ENCODE assay signal across 8 cellular contexts in genomic region chr11:119030329-119031047, GRCh38. TPM values are rescaled to one million over a fixed set of nuclear protein-coding genes. Genes with fewer than 3 reads are reported as not detected.
DNase-seq lines count a peak whose midpoint lies in the region; ATAC-seq and TF ChIP-seq lines count a peak whose summit lies in the region.

TSS of gene SLC37A4 (minus strand) at chr11:119030877.

- peak within 1 kb of the TSS; percentile 69 for H3K4me3 Mint-ChIP-seq in activated T-cell treated with anti-CD3 and anti-CD28 coated beads, Interleukin-2, amount 50 U/mL, for 4 hours

- 0 to 1% methylated on average over 66 to 67 of the region's 67 CpGs for WGBS in esophagus, 2 donors

- peak; percentile 99 for DNase-seq in DMS53 (lab: John Stamatoyannopoulos, UW)
- DNase-seq in KG1 (lab: John Stamatoyannopoulos, UW), result peak; percentile 99
- DNase-seq in Panc1 (ENCODE audit: low read depth, low spot score), result peak; percentile 93
- peak; percentile 100 for DNase-seq in activated T-cell treated with anti-CD3 and anti-CD28 coated beads, Interleukin-2, amount 50 U/mL, for 4 hours
- DNase-seq in stimulated activated CD8-positive, alpha-beta memory T cell treated with anti-CD3 and anti-CD28 coated beads, Interleukin-7, amount 100 ng/mL, for 1 hour (ENCODE audit: low read depth in 2 of 2), result peak; percentile 99 to 100

- H3K9ac ChIP-seq in mucosa of stomach (ENCODE audit: low read length), result peak within 1 kb of the TSS; percentile 83

- H3K36me3 ChIP-seq in Panc1 (ENCODE audit: control insufficient read depth, insufficient read depth, low read length) (no peaks in the 10 kb centered on the region; the same call in 1 of the 2 replicates), esophagus (ENCODE audit: control insufficient read depth in 2 of 2, insufficient read depth in 2 of 2, low read length in 1 of 2) (peaks cover 3 to 7% of the 10 kb centered on the region in 2 donors), mucosa of stomach (ENCODE audit: control insufficient read depth, insufficient read depth, low read length) (no peaks in the 10 kb centered on the region)

- ATAC-seq in GM21723 (IDR thresholded peaks at IDR 0.05; ENCODE audit: unreplicated experiment), result peak; percentile 83
- peak; percentile 92 for ATAC-seq in Panc1
- peak; percentile 82 to 83 for ATAC-seq in activated T-cell treated with anti-CD3 and anti-CD28 coated beads, Interleukin-2, amount 50 U/mL, for 4 hours

- no TSS peak for BruUV-seq in Panc1 (replicated peaks; lab: Mats Ljungman, UMichigan)

- CTCF ChIA-PET in Panc1 (lab: Charles Lee), result interaction anchor here (0.7 kb wide), 1 partner anchor 12 kb away, joined by 4 read pairs; the partner anchor contains the start of gene TRAPPC4

- no peaks in the 10 kb centered on the region for H3K27me3 Mint-ChIP-seq in activated T-cell treated with anti-CD3 and anti-CD28 coated beads, Interleukin-2, amount 50 U/mL, for 4 hours (ENCODE audit: low read depth)

- in situ Hi-C loops in Panc1 (cut with HindIII; ENCODE audit: low pct_unique_long_range_greater_than_20kb, low sequenced_read_pairs), result no loop called here

- TF ChIP-seq CTCF in Panc1 (IDR thresholded peaks at IDR 0.05), result peak; percentile 99; the same call in 1 of the 2 replicates

- H3K4me1 ChIP-seq in Panc1 (ENCODE audit: control insufficient read depth, insufficient read depth, low read length) (peaks cover 13% of the 10 kb centered on the region), esophagus (ENCODE audit: control insufficient read depth in 2 of 2, insufficient read depth in 2 of 2, low read length in 1 of 2) (peaks cover 4 to 14% of the 10 kb centered on the region in 2 donors), mucosa of stomach (ENCODE audit: control insufficient read depth, insufficient read depth, low read length) (peaks cover 34% of the 10 kb centered on the region)

- peak within 1 kb of the TSS; percentile 79 for H3K27ac ChIP-seq in Panc1 (ENCODE audit: low read length)
- peak within 1 kb of the TSS; percentile 79 to 92 for H3K27ac ChIP-seq in esophagus (ENCODE audit: low read depth in 2 of 2, low read length in 1 of 2)

- H3K4me1 Mint-ChIP-seq in activated T-cell treated with anti-CD3 and anti-CD28 coated beads, Interleukin-2, amount 50 U/mL, for 4 hours (ENCODE audit: low read depth), result peaks cover 20% of the 10 kb centered on the region

- H3K4me3 ChIP-seq in Panc1 (ENCODE audit: low read depth in 2 of 2, low read length in 2 of 2), result peak within 1 kb of the TSS; percentile 75 to 90
- H3K4me3 ChIP-seq in esophagus (ENCODE audit: low read depth in 1 of 2, low read length in 2 of 2), result peak within 1 kb of the TSS; percentile 57 to 82
- peak within 1 kb of the TSS; percentile 67 for H3K4me3 ChIP-seq in mucosa of stomach (ENCODE audit: low read length)

- peaks cover under 1% of the 10 kb centered on the region for H3K36me3 Mint-ChIP-seq in activated T-cell treated with anti-CD3 and anti-CD28 coated beads, Interleukin-2, amount 50 U/mL, for 4 hours (ENCODE audit: insufficient read depth)

- intact Hi-C loops in Panc1 (cut with micrococcal nuclease; ENCODE audit: unreplicated experiment), result no loop called here

- POLR2A ChIA-PET in Panc1 (lab: Charles Lee), result no interaction called here

- no peaks in the 10 kb centered on the region for H3K27me3 ChIP-seq in Panc1 (ENCODE audit: control insufficient read depth, insufficient read depth, low read length)
- H3K27me3 ChIP-seq in esophagus (ENCODE audit: control insufficient read depth in 1 of 2, insufficient read depth in 2 of 2, low read length in 2 of 2), result no peaks in the 10 kb centered on the region
- H3K27me3 ChIP-seq in mucosa of stomach (ENCODE audit: control insufficient read depth, insufficient read depth, low read length), result no peaks in the 10 kb centered on the region

- H3K9me3 Mint-ChIP-seq in activated T-cell treated with anti-CD3 and anti-CD28 coated beads, Interleukin-2, amount 50 U/mL, for 4 hours, result no peaks in the 10 kb centered on the region

- H3K9me3 ChIP-seq in Panc1 (ENCODE audit: control insufficient read depth, insufficient read depth, low read depth, low read length), result no peaks in the 10 kb centered on the region
- no peaks in the 10 kb centered on the region for H3K9me3 ChIP-seq in esophagus (ENCODE audit: control insufficient read depth in 2 of 2, insufficient read depth in 1 of 2, low read depth in 1 of 2, low read length in 1 of 2)
- H3K9me3 ChIP-seq in mucosa of stomach (ENCODE audit: control insufficient read depth, low read length), result no peaks in the 10 kb centered on the region

RNA-seq across cellular contexts. Expression of gene SLC37A4, which starts in this region (rescaled TPM):
- 33.2 TPM for total RNA-seq in Panc1 (2021; ENCODE audit: unreplicated experiment)
- 18.8 TPM for polyA plus RNA-seq in Panc1 (2012; ENCODE audit: insufficient read length)
- total RNA-seq in activated T-cell treated with anti-CD3 and anti-CD28 coated beads, Interleukin-2, amount 50 U/mL, for 4 hours, result 10 to 100 TPM; 10.1 to 13.8 (median 13.5) TPM
- 1 to 10 TPM; 7.3 to 9.3 TPM for polyA plus RNA-seq in esophagus

Comparison
In these comparisons a context has a peak if more than half of its experiments do, and no peak if none do; other contexts are left out.
1. Peak in every context shown above with its lines: DNase-seq, ATAC-seq, H3K4me3 ChIP-seq and H3K27ac ChIP-seq.